Comparison of ENCODE assay signal across 8 cellular contexts in genomic region chr19:39032164-39032918, GRCh38.
DNase-seq lines count a peak whose midpoint lies in the region; ATAC-seq and TF ChIP-seq lines count a peak whose summit lies in the region.

TSS of gene FBXO27 (minus strand) at chr19:39032549. CDS start at chr19:39032227, 322 bp downstream.

- in situ Hi-C loops in astrocyte of the spinal cord (cut with HindIII; ENCODE audit: low sequenced_read_pairs) = no loop called here

- no peak for TF ChIP-seq CTCF in astrocyte of the spinal cord (IDR thresholded peaks at IDR 0.05; ENCODE audit: low read depth, low read length)

- DNase-seq in NCI-H345 (lab: John Stamatoyannopoulos, UW) = peak; percentile 95
- DNase-seq in astrocyte of the spinal cord (ENCODE audit: low read depth, low spot score) = no peak
- DNase-seq in putamen (ENCODE audit: low spot score) = peak; percentile 28
- no peak for DNase-seq in NCI-H446 treated with DMSO at 0.1 percent for 48 hours (lab: John Stamatoyannopoulos, UW)

- ATAC-seq in GM19023 (IDR thresholded peaks at IDR 0.05; ENCODE audit: unreplicated experiment) (peak; percentile 15), GM19452 (IDR thresholded peaks at IDR 0.05; ENCODE audit: unreplicated experiment) (no peak), GM19328 (IDR thresholded peaks at IDR 0.05; ENCODE audit: unreplicated experiment) (no peak)

- H3K4me3 ChIP-seq in astrocyte of the spinal cord (ENCODE audit: low read depth, low read length) (peak within 1 kb of the TSS; percentile 51), iPS-11a (ENCODE audit: low read depth, low read length) (peak within 1 kb of the TSS; percentile 65)

Comparison
In these comparisons a context has a peak if more than half of its experiments do, and no peak if none do; other contexts are left out.
1. DNase-seq: peak in NCI-H345 (single experiment) and putamen (single experiment); none in astrocyte of the spinal cord (single experiment) and NCI-H446 treated with DMSO at 0.1 percent for 48 hours (single experiment).